ENCODE assay signal across 17 cellular contexts in genomic region chr15:37902126-37902525, GRCh38. TPM values are rescaled to one million over a fixed set of nuclear protein-coding genes. Genes with fewer than 3 reads are reported as not detected.
DNase-seq lines count a peak whose midpoint lies in the region; ATAC-seq, FAIRE-seq and TF ChIP-seq lines count a peak whose summit lies in the region.
"Had no signal": no experiment of that assay in that cellular context is flagged by ENCODE, and none has a peak within 500 bp of the region (broad histone marks: within the 10 kb centered on the region; RNA-seq: fewer than 3 reads in every experiment).

No MANE protein-coding gene starts in this region.

- POLR2A ChIA-PET in A549 (lab: Yijun Ruan, JAX) = no interaction called here
- POLR2A ChIA-PET in IMR-90 (lab: Charles Lee; ENCODE audit: unreplicated experiment) = no interaction called here

- H3K18ac ChIP-seq in IMR-90 (ENCODE audit: low read depth, low read length) = no peak overlapping the region

- no peak overlapping the region for H3K27ac Mint-ChIP-seq in endothelial cell (ENCODE audit: unreplicated experiment)
- H3K27ac Mint-ChIP-seq: CD14-positive monocyte had no signal

- H3K9me3 ChIP-seq in A549 (no peaks in the 10 kb centered on the region), IMR-90 (ENCODE audit: control insufficient read depth, insufficient read depth, low read length) (no peaks in the 10 kb centered on the region), pancreas (no peaks in the 10 kb centered on the region)

- no peak overlapping the region for H3K56ac ChIP-seq in IMR-90 (ENCODE audit: extremely low read depth, insufficient read depth, low read length)

- peak overlapping the region; percentile 8; the same call in 1 of the 2 replicates for H2BK120ac ChIP-seq in IMR-90 (ENCODE audit: low read depth, low read length)

- intact Hi-C loops in IMR-90 (cut with micrococcal nuclease) = no loop called here
- intact Hi-C loops in pancreas (cut with DNase I) = no loop called here

- H3K79me1 ChIP-seq in IMR-90 (ENCODE audit: low read depth in 1 of 2, low read length in 2 of 2) = 0 out of 4 replicates have a peak, but pooled peaks cover 0 to 4% of the 10 kb centered on the region in 2 experiments

- H3K9ac ChIP-seq in IMR-90 (ENCODE audit: low read depth, low read length) = no peak overlapping the region
- H3K9ac ChIP-seq: KMS-11 had no signal

- no peak overlapping the region for H2AFZ ChIP-seq in IMR-90 (replicated peaks; ENCODE audit: low read length, poor library complexity)

- H3K27me3 ChIP-seq in IMR-90 (ENCODE audit: control insufficient read depth, insufficient read depth, low read length) = no peaks in the 10 kb centered on the region
- H3K27me3 ChIP-seq in pancreas = no peaks in the 10 kb centered on the region

- H3K27ac ChIP-seq in A549 (no peak overlapping the region), IMR-90 (ENCODE audit: insufficient read depth, low read length) (no peak overlapping the region), pancreas (no peak overlapping the region)
- H3K27ac ChIP-seq: KMS-11 had no signal

- peaks cover 2% of the 10 kb centered on the region for H3K4me1 Mint-ChIP-seq in endothelial cell (ENCODE audit: unreplicated experiment)
- H3K4me1 Mint-ChIP-seq: CD14-positive monocyte had no signal

- no peak overlapping the region for H2BK5ac ChIP-seq in IMR-90 (ENCODE audit: low read depth, low read length, poor library complexity, severe bottlenecking)

- BruUV-seq in IMR-90 (replicated peaks; lab: Mats Ljungman, UMichigan) = no TSS peak

- H4K20me1 ChIP-seq in IMR-90 (ENCODE audit: insufficient read depth, low read length) = no peaks in the 10 kb centered on the region

- TF ChIP-seq EP300 in A549 (IDR thresholded peaks at IDR 0.05) = no peak

- H2BK15ac ChIP-seq in IMR-90 (ENCODE audit: low read depth, low read length) = 0 out of 3 replicates have a peak overlapping the region, but pooled peaks have one; percentile 46

- CTCF ChIA-PET in A549 (lab: Yijun Ruan, JAX) (interaction anchor here (1.9 to 2.0 kb wide), 2 partner anchors 10 to 77 kb away, joined by 4 to 6 read pairs; no protein-coding TSS in a partner anchor), IMR-90 (lab: Yijun Ruan, JAX) (interaction anchor here (0.8 to 1.0 kb wide), 2 partner anchors 22 to 79 kb away, joined by 3 read pairs; no protein-coding TSS in a partner anchor)

- TF ChIP-seq POLR2A in A549 (IDR thresholded peaks at IDR 0.05; ENCODE audit: low read length) (no peak), IMR-90 (IDR thresholded peaks at IDR 0.05; ENCODE audit: low read depth, low read length) (no peak)

- TF ChIP-seq RAD21 in A549 (conservative IDR thresholded peaks at IDR 0.05 in 1 of 2, IDR thresholded peaks at IDR 0.05 in 1 of 2) (no peak), IMR-90 (IDR thresholded peaks at IDR 0.05; ENCODE audit: low read length) (no peak)

- peaks cover 22% of the 10 kb centered on the region; the same call in 2 of the 3 replicates for H3K4me1 ChIP-seq in A549
- peaks cover 11% of the 10 kb centered on the region for H3K4me1 ChIP-seq in IMR-90 (ENCODE audit: control insufficient read depth, insufficient read depth, low read length)
- H3K4me1 ChIP-seq in pancreas = peaks cover 0 to 50% (median 26%) of the 10 kb centered on the region in 3 donors

- no peaks in the 10 kb centered on the region for H3K9me3 Mint-ChIP-seq in endothelial cell (ENCODE audit: unreplicated experiment)

- no peak for TF ChIP-seq CTCF in A549 (IDR thresholded peaks at IDR 0.05)
- TF ChIP-seq CTCF in IMR-90 (conservative IDR thresholded peaks at IDR 0.05; ENCODE audit: low read depth, low read length) = no peak
- TF ChIP-seq CTCF in pancreas (IDR thresholded peaks at IDR 0.05) = no peak
- no peak for TF ChIP-seq CTCF in endothelial cell (IDR thresholded peaks at IDR 0.05; ENCODE audit: unreplicated experiment)

- H2AK5ac ChIP-seq in IMR-90 (ENCODE audit: low read depth, low read length) = no peak overlapping the region

- no peak overlapping the region; the same call in 1 of the 2 replicates for H4K91ac ChIP-seq in IMR-90 (ENCODE audit: insufficient read depth, low read depth, low read length)

- H4K5ac ChIP-seq in IMR-90 (ENCODE audit: low read depth, low read length) = no peak overlapping the region

- dilution Hi-C loops in IMR-90 (cut with HindIII; ENCODE audit: low sequenced_read_pairs, unreplicated experiment) = no loop called here

- no peak overlapping the region for H2AK9ac ChIP-seq in IMR-90 (replicated peaks; ENCODE audit: low read depth, low read length, poor library complexity)

- no peaks in the 10 kb centered on the region for H3K36me3 Mint-ChIP-seq in endothelial cell (ENCODE audit: low read depth, unreplicated experiment)
- H3K36me3 Mint-ChIP-seq: CD14-positive monocyte had no signal

- H3K27me3 Mint-ChIP-seq in endothelial cell (ENCODE audit: unreplicated experiment) = no peaks in the 10 kb centered on the region

- H2BK20ac ChIP-seq in IMR-90 (ENCODE audit: low read depth, low read length) = peak overlapping the region; percentile 22; the same call in 1 of the 2 replicates

- no peaks in the 10 kb centered on the region for H3K36me3 ChIP-seq in IMR-90 (ENCODE audit: control insufficient read depth, insufficient read depth, low read length)
- no peaks in the 10 kb centered on the region for H3K36me3 ChIP-seq in pancreas

- H3K23ac ChIP-seq in IMR-90 (ENCODE audit: low read depth, low read length) = no peak overlapping the region

- H3K4me2 ChIP-seq in A549 = peak overlapping the region; percentile 66; the same call in 1 of the 3 replicates
- H3K4me2 ChIP-seq in IMR-90 (ENCODE audit: low read depth, low read length) = no peak overlapping the region
- H3K4me2 ChIP-seq: KMS-11 had no signal

- ATAC-seq in A549 (no peak), IMR-90 (ENCODE audit: low read depth) (no peak), pancreas (peak; percentile 78 to 91 (median 84)), HG02610 (IDR thresholded peaks at IDR 0.05; ENCODE audit: unreplicated experiment) (no peak)

- no peak overlapping the region for H3K4ac ChIP-seq in IMR-90 (ENCODE audit: low read depth, low read length)

- DNase-seq in A549 (ENCODE audit: low read depth in 1 of 2, low spot score in 1 of 2) = no peak
- DNase-seq in IMR-90 = no peak
- DNase-seq in kidney tubule cell (ENCODE audit: low spot score) = peak; percentile 41
- DNase-seq in pancreas = no peak
- no peak for DNase-seq in SKM-1 treated with dmso at 0.1 percent for 144 hours (lab: John Stamatoyannopoulos, UW; ENCODE audit: unreplicated experiment)
- DNase-seq in endothelial cell (ENCODE audit: low spot score) = no peak
- DNase-seq: DMS 273 treated with DMSO at 0.1 percent for 48 hours; NCI-H2081 treated with DMSO at 0.1 percent for 48 hours; NCI-H524 treated with DMSO at 0.1 percent for 48 hours; NK-92 treated with Interleukin-12 subunit alpha and Interleukin-12 subunit beta, amount 100 ng/mL, for 24 hours; RPMI8226 had no signal

- peaks cover 12% of the 10 kb centered on the region for H3K9me1 ChIP-seq in IMR-90 (ENCODE audit: insufficient read depth, low read length)

- H3K4me3 ChIP-seq in A549 = no peak overlapping the region
- H3K4me3 ChIP-seq in IMR-90 (ENCODE audit: insufficient read depth, low read depth, low read length) = no peak overlapping the region
- H3K4me3 ChIP-seq in pancreas = no peak overlapping the region

- no peak overlapping the region for H3K4me3 Mint-ChIP-seq in endothelial cell (ENCODE audit: unreplicated experiment)
- H3K4me3 Mint-ChIP-seq: CD14-positive monocyte had no signal

- FAIRE-seq in A549 (lab: Jason Lieb, UNC) (no peak), pancreas (lab: Jason Lieb, UNC) (no peak)
- FAIRE-seq: H1 had no signal

- no peak overlapping the region for H4K8ac ChIP-seq in IMR-90 (ENCODE audit: low read depth in 2 of 2, low read length in 2 of 2)

- in situ Hi-C loops in IMR-90 (cut with MboI; ENCODE audit: low sequenced_read_pairs) = no loop called here

- H3K14ac ChIP-seq in IMR-90 (replicated peaks; ENCODE audit: low read depth, low read length) = no peak overlapping the region

TF ChIP-seq in A549, 52 proteins besides CTCF, POLR2A, EP300 and RAD21 (continues in another document):
- TF ChIP-seq EHF (CRISPR knock-in tag; IDR thresholded peaks at IDR 0.05) (no peak), CHD2 (IDR thresholded peaks at IDR 0.05; ENCODE audit: low read length, partially characterized antibody) (no peak), ZFP36 (IDR thresholded peaks at IDR 0.05; ENCODE audit: borderline replicate concordance, partially characterized antibody) (no peak), FOXS1 (CRISPR knock-in tag; IDR thresholded peaks at IDR 0.05) (no peak), HEYL (CRISPR knock-in tag; IDR thresholded peaks at IDR 0.05) (no peak), CBX2 (IDR thresholded peaks at IDR 0.05; ENCODE audit: borderline replicate concordance, low read depth) (no peak), PHF8 (IDR thresholded peaks at IDR 0.05; ENCODE audit: borderline replicate concordance, low read depth) (no peak), HDAC2 (IDR thresholded peaks at IDR 0.05) (no peak)

TF ChIP-seq in IMR-90, 13 proteins besides CTCF, POLR2A, EP300 and RAD21 (continues in another document):
- TF ChIP-seq CEBPB (IDR thresholded peaks at IDR 0.05; ENCODE audit: low read depth, low read length) = no peak
- TF ChIP-seq RCOR1 (IDR thresholded peaks at IDR 0.05; ENCODE audit: insufficient replicate concordance, low read length) = no peak
- TF ChIP-seq BHLHE40 (IDR thresholded peaks at IDR 0.05; ENCODE audit: low read depth, low read length) = no peak
- no peak for TF ChIP-seq CHD1 (IDR thresholded peaks at IDR 0.05; ENCODE audit: low read depth, low read length)
- no peak for TF ChIP-seq NFE2L2 (IDR thresholded peaks at IDR 0.05; ENCODE audit: low read depth, low read length)
- no peak for TF ChIP-seq FOS (IDR thresholded peaks at IDR 0.05; ENCODE audit: low read depth, low read length)
- no peak for TF ChIP-seq MAFK (IDR thresholded peaks at IDR 0.05; ENCODE audit: low read depth, low read length)
- no peak for TF ChIP-seq MXI1 (IDR thresholded peaks at IDR 0.05; ENCODE audit: borderline replicate concordance, low read depth, low read length)
- TF ChIP-seq RFX5 (IDR thresholded peaks at IDR 0.05; ENCODE audit: low read depth, low read length) = no peak

RNA-seq across cellular contexts. Expression of gene TMCO5A, which starts 32.3 kb away (rescaled TPM):
- polyA plus RNA-seq in A549 (2011; rRNA removed) (not detected in 2 replicates), A549 (2017; fragmentation: RNase III; extraction: RNeasy Plus Mini Kit Qiagen cat#74134 plus additional on column Dnase treatment) (not detected in 3 replicates), IMR-90 (2012; rRNA removed) (not detected in 2 replicates), pancreas (not detected)
- polyA plus RNA-seq in A549 (2012; cell fraction: cytosol; rRNA removed) = not detected in 2 replicates
- polyA plus RNA-seq in A549 (2012; cell fraction: nucleus; rRNA removed) = not detected in 2 replicates
- polyA minus RNA-seq in A549 (2011; rRNA and poly(A)+ RNA removed) = not detected in 2 replicates
- total RNA-seq in IMR-90 (2012; rRNA removed) (not detected in 2 replicates), pancreas (not detected), endothelial cell (ENCODE audit: unreplicated experiment) (not detected)
- polyA plus RNA-seq in IMR-90 (2012; cell fraction: cytosol; rRNA removed) = not detected in 2 replicates
- 0.07 TPM in 1 of 2 replicates, not detected in the other for polyA plus RNA-seq in IMR-90 (2012; cell fraction: nucleus; rRNA removed; ENCODE audit: low replicate concordance)
- total RNA-seq: H1, M059J, OCI-LY7 had no signal
- polyA plus RNA-seq: CD14-positive monocyte, H1 had no signal

Comparison
In these comparisons a context has a peak if more than half of its experiments do, and no peak if none do; other contexts are left out.
1. ATAC-seq: peak in pancreas (4 of 4); none in A549 (0 of 2), IMR-90 (single experiment) and HG02610 (single experiment).